Comparison of ENCODE assay signal across 8 cellular contexts in the genomic region with DNA sequence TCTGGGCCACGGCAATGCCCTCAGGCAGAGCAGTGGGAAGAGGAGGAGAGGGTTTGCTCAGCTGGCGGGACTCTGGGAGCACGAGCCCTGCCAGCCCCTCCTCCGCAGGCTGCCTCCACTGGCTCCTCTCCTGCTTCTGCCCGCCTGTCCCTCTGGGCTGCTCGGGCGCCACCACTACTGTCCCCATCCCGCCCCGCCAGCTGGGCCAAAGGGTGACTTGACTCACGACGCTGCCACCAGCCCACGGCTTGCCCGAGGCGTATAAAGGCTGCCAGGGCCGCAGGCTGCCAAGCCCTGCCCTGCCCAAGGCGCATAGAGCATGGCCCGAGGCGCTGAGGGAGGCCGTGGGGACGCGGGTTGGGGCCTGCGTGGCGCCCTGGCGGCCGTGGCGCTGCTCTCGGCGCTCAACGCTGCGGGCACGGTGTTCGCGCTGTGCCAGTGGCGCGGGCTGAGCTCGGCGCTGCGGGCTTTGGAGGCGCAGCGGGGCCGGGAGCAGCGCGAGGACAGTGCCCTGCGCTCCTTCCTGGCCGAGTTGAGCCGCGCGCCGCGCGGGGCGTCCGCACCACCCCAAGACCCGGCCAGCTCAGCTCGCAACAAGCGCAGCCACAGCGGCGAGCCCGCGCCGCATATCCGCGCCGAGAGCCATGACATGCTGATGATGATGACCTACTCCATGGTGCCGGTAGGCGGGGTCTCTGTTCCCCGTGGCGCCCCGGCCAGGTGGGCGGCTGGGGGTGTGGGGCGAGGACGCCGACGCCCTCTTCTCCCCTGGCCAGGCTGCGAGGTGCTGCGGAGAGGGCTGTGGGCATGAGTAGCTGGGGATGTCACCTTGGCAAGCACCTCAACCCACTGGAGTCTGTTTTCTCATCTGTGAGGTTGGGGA. TPM values are rescaled to one million over a fixed set of nuclear protein-coding genes. Genes with fewer than 3 reads are reported as not detected.
A peak's percentile ranks its signal among the peaks of the same experiment; 100 is the strongest.
DNase-seq lines count a peak whose midpoint lies in the region; ATAC-seq, FAIRE-seq and TF ChIP-seq lines count a peak whose summit lies in the region.

TSS of gene GLDN (plus strand) at position 290 of the 883 bp plus-strand sequence. CDS start at position 320, 30 bp downstream.

- H3K27me3 ChIP-seq in breast epithelium (peaks cover 0 to 11% of the 10 kb centered on the region in 2 donors), endothelial cell of umbilical vein (ENCODE audit: control insufficient read depth in 2 of 2, insufficient read depth in 2 of 2, low read length in 2 of 2) (peaks cover 86 to 100% of the 10 kb centered on the region in 2 experiments)

- BruUV-seq in MCF 10A (replicated peaks; lab: Mats Ljungman, UMichigan) (no TSS peak), endothelial cell of umbilical vein (replicated peaks; lab: Mats Ljungman, UMichigan) (no TSS peak)

- no peaks in the 10 kb centered on the region for H3K79me2 ChIP-seq in endothelial cell of umbilical vein (ENCODE audit: control insufficient read depth, insufficient read depth, low read length)

- H2AFZ ChIP-seq in endothelial cell of umbilical vein (ENCODE audit: low read depth, low read length), result no peak within 1 kb of the TSS

- DNase-seq in breast epithelium (ENCODE audit: low spot score in 2 of 2), result no peak
- DNase-seq in MCF 10A (ENCODE audit: unreplicated experiment), result no peak
- no peak for DNase-seq in endothelial cell of umbilical vein (ENCODE audit: low read depth, low spot score)
- no peak for DNase-seq in mesenteric fat pad (ENCODE audit: low spot score)
- no peak for DNase-seq in GM10248 (ENCODE audit: extremely low spot score)

- H3K9me3 ChIP-seq in breast epithelium (no peaks in the 10 kb centered on the region), endothelial cell of umbilical vein (replicated peaks; ENCODE audit: control insufficient read depth, insufficient read depth, low read length) (no peaks in the 10 kb centered on the region)

- no peaks in the 10 kb centered on the region for H3K27me3 Mint-ChIP-seq in MCF 10A (ENCODE audit: insufficient read depth, unreplicated experiment)

- H3K4me1 ChIP-seq in breast epithelium (peaks cover 0 to 10% of the 10 kb centered on the region in 2 donors), endothelial cell of umbilical vein (ENCODE audit: control insufficient read depth, extremely low read depth, insufficient read depth, low read length) (no peaks in the 10 kb centered on the region), urinary bladder (ENCODE audit: insufficient read depth) (no peaks in the 10 kb centered on the region)

- no peak for ATAC-seq in GM21723 (IDR thresholded peaks at IDR 0.05; ENCODE audit: unreplicated experiment)
- ATAC-seq in GM21528 (IDR thresholded peaks at IDR 0.05; ENCODE audit: low FRiP score, unreplicated experiment), result no peak

- no peak for TF ChIP-seq POLR2A in breast epithelium (IDR thresholded peaks at IDR 0.05)
- TF ChIP-seq POLR2A in endothelial cell of umbilical vein (IDR thresholded peaks at IDR 0.05; ENCODE audit: low read depth, low read length), result no peak

- no peak within 1 kb of the TSS for H3K4me2 ChIP-seq in endothelial cell of umbilical vein (ENCODE audit: insufficient read depth, low read length)

- H3K9me3 Mint-ChIP-seq in MCF 10A (ENCODE audit: unreplicated experiment), result no peaks in the 10 kb centered on the region

- H3K36me3 ChIP-seq in breast epithelium (no peaks in the 10 kb centered on the region), endothelial cell of umbilical vein (ENCODE audit: control insufficient read depth in 2 of 2, extremely low read depth in 1 of 2, insufficient read depth in 2 of 2, low read length in 2 of 2) (no peaks in the 10 kb centered on the region), urinary bladder (ENCODE audit: insufficient read depth) (no peaks in the 10 kb centered on the region)

- dilution Hi-C loops in endothelial cell of umbilical vein (cut with MboI; ENCODE audit: extremely low pct_ligation_motif_present, low sequenced_read_pairs), result no loop called here

- H3K27ac ChIP-seq in breast epithelium, result peak within 1 kb of the TSS in 1 of 2 donors; percentile 61
- no peak within 1 kb of the TSS for H3K27ac ChIP-seq in endothelial cell of umbilical vein (ENCODE audit: insufficient read depth, low read depth, low read length)
- H3K27ac ChIP-seq in urinary bladder (ENCODE audit: low read depth), result no peak within 1 kb of the TSS

- no peak within 1 kb of the TSS for H3K27ac Mint-ChIP-seq in MCF 10A (ENCODE audit: low read depth, unreplicated experiment)

- H3K36me3 Mint-ChIP-seq in MCF 10A (ENCODE audit: insufficient read depth, unreplicated experiment), result no peaks in the 10 kb centered on the region

- CTCF ChIA-PET in MCF 10A (lab: Yijun Ruan, JAX), result no interaction called here
- CTCF ChIA-PET in endothelial cell of umbilical vein (lab: Charles Lee), result interaction anchor here (1.1 to 1.6 kb wide), 3 partner anchors 15 to 178 kb away, joined by 3 to 4 read pairs (median 4); no protein-coding TSS in a partner anchor
- CTCF ChIA-PET in GM10248 (lab: Yijun Ruan, JAX), result interaction anchor here (0.8 to 0.9 kb wide), 2 partner anchors 39 to 60 kb away, joined by 3 to 4 read pairs; no protein-coding TSS in a partner anchor

- POLR2A ChIA-PET in MCF 10A (lab: Yijun Ruan, JAX) (no interaction called here), endothelial cell of umbilical vein (lab: Charles Lee) (no interaction called here), GM10248 (lab: Yijun Ruan, JAX) (no interaction called here)

- no peaks in the 10 kb centered on the region for H3K9me1 ChIP-seq in endothelial cell of umbilical vein (replicated peaks; ENCODE audit: control insufficient read depth, extremely low read depth, insufficient read depth, low read length)

- intact Hi-C loops in breast epithelium (cut with DNase I; ENCODE audit: low total_unique reads) (no loop called here), MCF 10A (cut with micrococcal nuclease) (no loop called here), endothelial cell of umbilical vein (cut with micrococcal nuclease) (no loop called here)

- H3K4me3 ChIP-seq in breast epithelium (peak within 1 kb of the TSS; percentile 37 to 70 (median 47)), endothelial cell of umbilical vein (replicated peaks in 1 of 3; ENCODE audit: insufficient read depth in 1 of 3, low read depth in 1 of 3, low read length in 3 of 3) (no peak within 1 kb of the TSS), urinary bladder (ENCODE audit: low read depth, low read length) (peak within 1 kb of the TSS; percentile 42)

- no peak within 1 kb of the TSS for H3K9ac ChIP-seq in endothelial cell of umbilical vein (replicated peaks; ENCODE audit: extremely low read depth, insufficient read depth, low read length)

- H3K4me3 Mint-ChIP-seq in MCF 10A (ENCODE audit: unreplicated experiment), result no peak within 1 kb of the TSS

- FAIRE-seq in endothelial cell of umbilical vein (lab: Jason Lieb, UNC), result no peak

- H4K20me1 ChIP-seq in endothelial cell of umbilical vein (replicated peaks; ENCODE audit: control insufficient read depth, extremely low read depth, insufficient read depth, low read length), result no peaks in the 10 kb centered on the region

- H3K4me1 Mint-ChIP-seq in MCF 10A (ENCODE audit: insufficient read depth, unreplicated experiment), result no peaks in the 10 kb centered on the region

- WGBS in urinary bladder, result 8% methylated on average over 76 of the region's 76 CpGs

- TF ChIP-seq CTCF in breast epithelium (IDR thresholded peaks at IDR 0.05) (no peak), MCF 10A (IDR thresholded peaks at IDR 0.05; ENCODE audit: unreplicated experiment) (no peak), endothelial cell of umbilical vein (IDR thresholded peaks at IDR 0.05; ENCODE audit: extremely low read depth in 1 of 2, insufficient read depth in 1 of 2, low read depth in 1 of 2, low read length in 2 of 2) (no peak), GM10248 (IDR thresholded peaks at IDR 0.05; ENCODE audit: control extremely low read depth, extremely low read depth, low read depth, missing control alignments) (no peak)

TF ChIP-seq in endothelial cell of umbilical vein, 7 proteins besides CTCF, POLR2A, EP300 and RAD21:
- TF ChIP-seq GATA2 (IDR thresholded peaks at IDR 0.05; ENCODE audit: insufficient read depth, insufficient read length, low read depth, low read length) (no peak), MAX (IDR thresholded peaks at IDR 0.05; ENCODE audit: insufficient read depth, insufficient read length) (no peak), POLR2AphosphoS5 (IDR thresholded peaks at IDR 0.05; ENCODE audit: insufficient read depth, low read depth, low read length) (no peak), MYC (IDR thresholded peaks at IDR 0.05; ENCODE audit: low read depth, low read length) (no peak), EZH2 (IDR thresholded peaks at IDR 0.05; ENCODE audit: borderline replicate concordance, low read depth, low read length, severe bottlenecking) (peak; percentile 90), JUN (IDR thresholded peaks at IDR 0.05; ENCODE audit: borderline replicate concordance, insufficient read depth, insufficient read length, low read depth) (no peak), FOS (IDR thresholded peaks at IDR 0.05; ENCODE audit: borderline replicate concordance, insufficient read depth, low read length) (no peak)

RNA-seq across cellular contexts. Expression of gene GLDN, which starts in this region (rescaled TPM):
- total RNA-seq in breast epithelium, result 10 to 100 TPM in 2 of 3 donors, 1 to 10 TPM in 1; 7.3 to 67.2 (median 10.8) TPM
- total RNA-seq in MCF 10A (2022), result not detected in 2 replicates
- not detected in 2 replicates for total RNA-seq in endothelial cell of umbilical vein
- not detected in 2 replicates for polyA plus RNA-seq in endothelial cell of umbilical vein
- polyA plus RNA-seq in endothelial cell of umbilical vein (2011; cell fraction: cytosol; rRNA removed), result not detected in 2 replicates
- not detected in 2 replicates for polyA plus RNA-seq in endothelial cell of umbilical vein (2011; cell fraction: nucleus; rRNA removed)
- polyA plus RNA-seq in endothelial cell of umbilical vein (2012), result not detected in 2 replicates
- not detected in 2 replicates for polyA minus RNA-seq in endothelial cell of umbilical vein
- not detected for polyA minus RNA-seq in endothelial cell of umbilical vein (2011; cell fraction: cytosol; rRNA and poly(A)+ RNA removed)
- polyA minus RNA-seq in endothelial cell of umbilical vein (2011; cell fraction: nucleus; rRNA and poly(A)+ RNA removed), result not detected in 2 replicates
- 194 TPM for total RNA-seq in mesenteric fat pad
- 1.9 TPM for total RNA-seq in urinary bladder
- 1.5 TPM for polyA plus RNA-seq in urinary bladder

Comparison
In these comparisons a context has a peak if more than half of its experiments do, and no peak if none do; other contexts are left out.
1. H3K4me3 ChIP-seq: peak in breast epithelium (3 of 3) and urinary bladder (single experiment); none in endothelial cell of umbilical vein (0 of 3).